In genomic region chr7:27933691-27934565, GRCh38 we compare ENCODE assay signal across 8 cellular contexts.
DNase-seq lines count a peak whose midpoint lies in the region; ATAC-seq, FAIRE-seq and TF ChIP-seq lines count a peak whose summit lies in the region.

No MANE protein-coding gene starts in this region.

- peak; percentile 73 for TF ChIP-seq CTCF in HFFc6 (IDR thresholded peaks at IDR 0.05)
- TF ChIP-seq CTCF in kidney (IDR thresholded peaks at IDR 0.05; ENCODE audit: borderline replicate concordance, extremely low read depth, insufficient read depth): peak; percentile 15

- peaks cover 31% of the 10 kb centered on the region for H3K4me1 Mint-ChIP-seq in HFFc6 (ENCODE audit: low read depth)

- no peak for ATAC-seq in GM19467 (IDR thresholded peaks at IDR 0.05; ENCODE audit: unreplicated experiment)

- H3K27ac ChIP-seq in SK-N-MC: no peak overlapping the region
- H3K27ac ChIP-seq in kidney (ENCODE audit: low read depth in 2 of 2, low read length in 2 of 2): no peak overlapping the region

- H3K4me3 ChIP-seq in SK-N-MC (no peak overlapping the region), kidney (ENCODE audit: low read length in 2 of 2) (no peak overlapping the region), HAP-1 (no peak overlapping the region)

- H3K4me3 Mint-ChIP-seq in HFFc6: no peak overlapping the region; the same call in 1 of the 2 replicates

- DNase-seq in DMS 273 (lab: John Stamatoyannopoulos, UW; ENCODE audit: unreplicated experiment) (peak; percentile 89), HFFc6 (peak; percentile 36), SK-N-MC (ENCODE audit: low read depth, low spot score) (peak; percentile 89), kidney (no peak), SIG-M5 treated with dmso at 0.1 percent for 504 hours (lab: John Stamatoyannopoulos, UW; ENCODE audit: unreplicated experiment) (no peak), nucleus accumbens (lab: John Stamatoyannopoulos, UW) (no peak), HAP-1 (ENCODE audit: low spot score in 2 of 2) (no peak)

- no peaks in the 10 kb centered on the region for H3K27me3 Mint-ChIP-seq in HFFc6 (ENCODE audit: insufficient read depth)

- H3K36me3 ChIP-seq in SK-N-MC (ENCODE audit: insufficient read depth, low read length) (no peaks in the 10 kb centered on the region), kidney (ENCODE audit: control insufficient read depth in 1 of 2, insufficient read depth in 2 of 2, low read length in 2 of 2) (no peaks in the 10 kb centered on the region), HAP-1 (replicated peaks) (no peaks in the 10 kb centered on the region)

- FAIRE-seq in kidney (lab: Jason Lieb, UNC): no peak

- no peaks in the 10 kb centered on the region for H3K9me3 ChIP-seq in SK-N-MC (ENCODE audit: low read depth, low read length)
- no peaks in the 10 kb centered on the region for H3K9me3 ChIP-seq in kidney (ENCODE audit: control insufficient read depth in 1 of 2, low read length in 2 of 2)
- no peaks in the 10 kb centered on the region for H3K9me3 ChIP-seq in HAP-1

- H3K27ac Mint-ChIP-seq in HFFc6: peak overlapping the region; percentile 52

- no peak overlapping the region for H3K9ac ChIP-seq in SK-N-MC (ENCODE audit: insufficient read length)
- no peak overlapping the region for H3K9ac ChIP-seq in kidney (ENCODE audit: low read length in 2 of 2)

- H3K4me1 ChIP-seq in kidney (ENCODE audit: control insufficient read depth in 1 of 2, insufficient read depth in 1 of 2, low read depth in 1 of 2, low read length in 2 of 2): no peaks in the 10 kb centered on the region
- no peaks in the 10 kb centered on the region for H3K4me1 ChIP-seq in HAP-1

- no peaks in the 10 kb centered on the region for H3K36me3 Mint-ChIP-seq in HFFc6 (ENCODE audit: low read depth)

- in situ Hi-C loops in HAP-1 (cut with MboI; ENCODE audit: low sequenced_read_pairs): no loop called here

- intact Hi-C loops in kidney (cut with DNase I): no loop called here

- no peaks in the 10 kb centered on the region for H3K9me3 Mint-ChIP-seq in HFFc6

- H3K27me3 ChIP-seq in HAP-1 (ENCODE audit: low read depth): no peaks in the 10 kb centered on the region

Comparison
In these comparisons a context has a peak if more than half of its experiments do, and no peak if none do; other contexts are left out.
1. DNase-seq: peak in DMS 273 (single experiment), HFFc6 (single experiment) and SK-N-MC (single experiment); none in kidney (single experiment), SIG-M5 treated with dmso at 0.1 percent for 504 hours (single experiment), nucleus accumbens (0 of 56) and HAP-1 (0 of 2).